1 cellular context compared by ENCODE assay signal in genomic region chr10:63523015-63523414, GRCh38.
TF ChIP-seq lines count a peak whose summit lies in the region.

No MANE protein-coding gene starts in this region.

TF ChIP-seq in endothelial cell of umbilical vein, 7 proteins besides CTCF, POLR2A, EP300 and RAD21 (continued from another document):
- TF ChIP-seq EZH2 (IDR thresholded peaks at IDR 0.05; ENCODE audit: borderline replicate concordance, low read depth, low read length, severe bottlenecking) (no peak), JUN (IDR thresholded peaks at IDR 0.05; ENCODE audit: borderline replicate concordance, insufficient read depth, insufficient read length, low read depth) (no peak)
